ENCODE assay signal across 1 cellular context in the genomic region with DNA sequence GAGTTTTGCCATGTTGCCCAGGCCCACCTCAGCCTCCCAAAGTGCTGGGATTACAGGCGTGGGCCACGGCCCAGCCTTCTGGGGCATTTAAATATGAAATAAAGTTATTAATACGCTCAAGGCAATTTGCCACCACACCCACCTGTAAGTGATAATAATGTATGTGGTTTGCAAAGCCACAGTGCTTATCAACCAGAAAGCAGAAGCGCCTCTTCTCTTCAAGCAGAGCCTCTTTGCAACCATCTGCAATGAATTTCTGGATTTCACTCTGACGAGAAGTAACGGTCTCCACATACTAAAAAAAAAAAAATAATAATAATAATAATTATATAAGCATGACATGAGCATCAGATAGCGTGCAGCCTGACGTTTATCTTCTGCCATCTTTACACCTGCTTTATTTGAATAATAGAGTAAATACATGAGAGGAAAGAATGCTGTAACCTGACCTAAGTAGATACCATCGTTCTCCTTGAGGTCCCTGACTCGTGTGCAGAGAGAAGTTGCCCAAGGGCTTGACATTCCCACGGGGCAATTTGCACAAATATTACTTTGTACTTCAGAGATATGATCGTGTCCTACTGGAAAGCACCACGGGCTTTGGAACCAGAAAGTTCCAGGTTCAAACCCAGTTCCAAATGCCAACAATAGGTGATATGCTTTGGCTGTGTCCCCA.
TF ChIP-seq lines count a peak whose summit lies in the region.

No MANE protein-coding gene starts in this region.

TF ChIP-seq in GM12878, 131 proteins besides CTCF, POLR2A, EP300 and RAD21 (continued from another document):
- TF ChIP-seq, protein P1, sequence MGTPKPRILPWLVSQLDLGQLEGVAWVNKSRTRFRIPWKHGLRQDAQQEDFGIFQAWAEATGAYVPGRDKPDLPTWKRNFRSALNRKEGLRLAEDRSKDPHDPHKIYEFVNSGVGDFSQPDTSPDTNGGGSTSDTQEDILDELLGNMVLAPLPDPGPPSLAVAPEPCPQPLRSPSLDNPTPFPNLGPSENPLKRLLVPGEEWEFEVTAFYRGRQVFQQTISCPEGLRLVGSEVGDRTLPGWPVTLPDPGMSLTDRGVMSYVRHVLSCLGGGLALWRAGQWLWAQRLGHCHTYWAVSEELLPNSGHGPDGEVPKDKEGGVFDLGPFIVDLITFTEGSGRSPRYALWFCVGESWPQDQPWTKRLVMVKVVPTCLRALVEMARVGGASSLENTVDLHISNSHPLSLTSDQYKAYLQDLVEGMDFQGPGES (IDR thresholded peaks at IDR 0.05): no peak
- TF ChIP-seq PAX5 (IDR thresholded peaks at IDR 0.05; ENCODE audit: borderline replicate concordance, low read depth, low read length) (peak; percentile 82; the same call in 1 of the 2 replicates), SRF (IDR thresholded peaks at IDR 0.05; ENCODE audit: low read depth in 2 of 2, low read length in 2 of 2) (0 out of 4 replicates have a peak, but pooled peaks of 1 of the 2 experiments have one; percentile 12), GATAD2B (conservative IDR thresholded peaks at IDR 0.05; ENCODE audit: low read depth) (no peak), EZH2 (IDR thresholded peaks at IDR 0.05; ENCODE audit: borderline replicate concordance, control insufficient read depth, low read depth, low read length) (no peak), TAF1 (IDR thresholded peaks at IDR 0.05; ENCODE audit: borderline replicate concordance, low read depth, low read length) (no peak), FOXM1 (IDR thresholded peaks at IDR 0.05; ENCODE audit: low read depth, low read length) (peak; percentile 59; the same call in 1 of the 2 replicates), KLF5 (IDR thresholded peaks at IDR 0.05; ENCODE audit: partially characterized antibody) (no peak), CBX5 (IDR thresholded peaks at IDR 0.05; ENCODE audit: low read depth) (0 out of 2 replicates have a peak, but pooled peaks have one; percentile 34), TCF12 (IDR thresholded peaks at IDR 0.05; ENCODE audit: low read depth, low read length) (0 out of 2 replicates have a peak, but pooled peaks have one; percentile 44), CEBPB (IDR thresholded peaks at IDR 0.05; ENCODE audit: borderline replicate concordance in 1 of 2, low read depth in 2 of 2, low read length in 2 of 2) (no peak), SPI1 (IDR thresholded peaks at IDR 0.05; ENCODE audit: borderline replicate concordance, insufficient read depth, low read depth, low read length) (peak; percentile 85)
- TF ChIP-seq, protein P2, sequence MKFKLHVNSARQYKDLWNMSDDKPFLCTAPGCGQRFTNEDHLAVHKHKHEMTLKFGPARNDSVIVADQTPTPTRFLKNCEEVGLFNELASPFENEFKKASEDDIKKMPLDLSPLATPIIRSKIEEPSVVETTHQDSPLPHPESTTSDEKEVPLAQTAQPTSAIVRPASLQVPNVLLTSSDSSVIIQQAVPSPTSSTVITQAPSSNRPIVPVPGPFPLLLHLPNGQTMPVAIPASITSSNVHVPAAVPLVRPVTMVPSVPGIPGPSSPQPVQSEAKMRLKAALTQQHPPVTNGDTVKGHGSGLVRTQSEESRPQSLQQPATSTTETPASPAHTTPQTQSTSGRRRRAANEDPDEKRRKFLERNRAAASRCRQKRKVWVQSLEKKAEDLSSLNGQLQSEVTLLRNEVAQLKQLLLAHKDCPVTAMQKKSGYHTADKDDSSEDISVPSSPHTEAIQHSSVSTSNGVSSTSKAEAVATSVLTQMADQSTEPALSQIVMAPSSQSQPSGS (IDR thresholded peaks at IDR 0.05; ENCODE audit: low read length): peak; percentile 55; the same call in 1 of the 2 replicates
TF ChIP-seq in GM12878: peak in this region for 14.
